10 cellular contexts compared by ENCODE assay signal in the genomic region with DNA sequence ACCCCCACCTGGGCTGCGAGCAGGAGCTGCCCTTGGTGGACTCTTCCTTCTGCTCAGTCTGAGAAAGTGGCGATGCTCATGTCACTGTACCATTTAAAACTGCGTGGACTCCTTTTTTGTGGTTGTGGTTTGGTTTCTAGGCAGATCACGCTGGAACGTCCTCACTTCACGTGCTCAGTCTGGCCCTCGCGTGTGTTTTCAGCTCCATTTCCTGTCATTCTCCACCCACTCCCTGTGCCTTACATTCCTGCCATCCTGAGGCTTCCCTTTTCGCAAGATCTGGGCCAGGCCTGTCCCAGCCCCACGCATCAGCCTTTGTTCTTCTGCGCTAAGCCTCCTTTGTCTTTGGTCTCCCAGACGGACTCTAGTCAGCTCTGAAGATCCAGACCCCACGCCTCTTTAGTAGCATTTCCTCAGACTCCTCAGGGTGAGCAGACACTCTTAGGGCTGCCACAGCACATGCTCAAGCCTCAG.
DNase-seq lines count a peak whose midpoint lies in the region; ATAC-seq and TF ChIP-seq lines count a peak whose summit lies in the region.
"Had no signal": no experiment of that assay in that cellular context is flagged by ENCODE, and none has a peak within 500 bp of the region (broad histone marks: within the 10 kb centered on the region; RNA-seq: fewer than 3 reads in every experiment).

No MANE protein-coding gene starts in this region.

- H3K27ac ChIP-seq in RWPE2 (ENCODE audit: poor library complexity, severe bottlenecking): peak overlapping the region; percentile 11
- H3K27ac ChIP-seq: esophagus muscularis mucosa had no signal

- DNase-seq in GM04504 (ENCODE audit: low read depth) (peak; percentile 70), RWPE2 (ENCODE audit: low spot score) (no peak), dedifferentiated amniotic fluid mesenchymal stem cell (ENCODE audit: extremely low spot score) (peak; percentile 42), progenitor cell of endocrine pancreas (ENCODE audit: low spot score, unreplicated experiment) (no peak), DMS53 (lab: John Stamatoyannopoulos, UW) (no peak), NCI-H1092 treated with DMSO at 0.1 percent for 48 hours (lab: John Stamatoyannopoulos, UW) (no peak), ureter (ENCODE audit: low spot score) (no peak)
- DNase-seq: activated effector memory CD4-positive, alpha-beta T cell treated with Interleukin-2 at 50 U/mL for 16 hours; natural killer cell had no signal

- H3K27me3 ChIP-seq in RWPE2 (ENCODE audit: insufficient read depth, poor library complexity, severe bottlenecking): no peaks in the 10 kb centered on the region
- H3K27me3 ChIP-seq: esophagus muscularis mucosa had no signal

- H3K4me1 Mint-ChIP-seq in progenitor cell of endocrine pancreas (ENCODE audit: low read depth): no peaks in the 10 kb centered on the region

- peaks cover 6% of the 10 kb centered on the region for H3K4me1 ChIP-seq in RWPE2 (ENCODE audit: insufficient read depth, poor library complexity, severe bottlenecking)
- H3K4me1 ChIP-seq: esophagus muscularis mucosa had no signal

- no peak overlapping the region for H3K4me3 ChIP-seq in RWPE2 (ENCODE audit: severe bottlenecking)
- H3K4me3 ChIP-seq: esophagus muscularis mucosa had no signal

- no peak overlapping the region for H3K4me3 Mint-ChIP-seq in progenitor cell of endocrine pancreas (ENCODE audit: low read depth)
- H3K4me3 Mint-ChIP-seq: natural killer cell had no signal

- peaks cover 17% of the 10 kb centered on the region for H3K36me3 ChIP-seq in RWPE2 (ENCODE audit: low read depth)

- peak overlapping the region; percentile 10 for H3K27ac Mint-ChIP-seq in progenitor cell of endocrine pancreas

- peak; percentile 36; the same call in 2 of the 3 replicates for ATAC-seq in RWPE2 (ENCODE audit: low read depth)

- H3K27me3 Mint-ChIP-seq in progenitor cell of endocrine pancreas: no peaks in the 10 kb centered on the region

- no peaks in the 10 kb centered on the region for H3K9me3 ChIP-seq in RWPE2 (ENCODE audit: severe bottlenecking)
- H3K9me3 ChIP-seq: esophagus muscularis mucosa had no signal

- TF ChIP-seq CTCF in RWPE2 (IDR thresholded peaks at IDR 0.05; ENCODE audit: poor library complexity, severe bottlenecking): no peak
- no peak for TF ChIP-seq CTCF in progenitor cell of endocrine pancreas (IDR thresholded peaks at IDR 0.05; ENCODE audit: unreplicated experiment)

- no peaks in the 10 kb centered on the region for H3K9me3 Mint-ChIP-seq in progenitor cell of endocrine pancreas (ENCODE audit: low read depth)
- H3K9me3 Mint-ChIP-seq: natural killer cell had no signal

- H3K36me3 Mint-ChIP-seq in progenitor cell of endocrine pancreas (ENCODE audit: insufficient read depth): peaks cover 36% of the 10 kb centered on the region
- H3K36me3 Mint-ChIP-seq: natural killer cell had no signal

Comparison
In these comparisons a context has a peak if more than half of its experiments do, and no peak if none do; other contexts are left out.
1. DNase-seq: peak in GM04504 (single experiment) and dedifferentiated amniotic fluid mesenchymal stem cell (single experiment); none in RWPE2 (single experiment), progenitor cell of endocrine pancreas (single experiment), DMS53 (single experiment), NCI-H1092 treated with DMSO at 0.1 percent for 48 hours (single experiment) and ureter (single experiment).